Comparison of ENCODE assay signal across 15 cellular contexts in the genomic region with DNA sequence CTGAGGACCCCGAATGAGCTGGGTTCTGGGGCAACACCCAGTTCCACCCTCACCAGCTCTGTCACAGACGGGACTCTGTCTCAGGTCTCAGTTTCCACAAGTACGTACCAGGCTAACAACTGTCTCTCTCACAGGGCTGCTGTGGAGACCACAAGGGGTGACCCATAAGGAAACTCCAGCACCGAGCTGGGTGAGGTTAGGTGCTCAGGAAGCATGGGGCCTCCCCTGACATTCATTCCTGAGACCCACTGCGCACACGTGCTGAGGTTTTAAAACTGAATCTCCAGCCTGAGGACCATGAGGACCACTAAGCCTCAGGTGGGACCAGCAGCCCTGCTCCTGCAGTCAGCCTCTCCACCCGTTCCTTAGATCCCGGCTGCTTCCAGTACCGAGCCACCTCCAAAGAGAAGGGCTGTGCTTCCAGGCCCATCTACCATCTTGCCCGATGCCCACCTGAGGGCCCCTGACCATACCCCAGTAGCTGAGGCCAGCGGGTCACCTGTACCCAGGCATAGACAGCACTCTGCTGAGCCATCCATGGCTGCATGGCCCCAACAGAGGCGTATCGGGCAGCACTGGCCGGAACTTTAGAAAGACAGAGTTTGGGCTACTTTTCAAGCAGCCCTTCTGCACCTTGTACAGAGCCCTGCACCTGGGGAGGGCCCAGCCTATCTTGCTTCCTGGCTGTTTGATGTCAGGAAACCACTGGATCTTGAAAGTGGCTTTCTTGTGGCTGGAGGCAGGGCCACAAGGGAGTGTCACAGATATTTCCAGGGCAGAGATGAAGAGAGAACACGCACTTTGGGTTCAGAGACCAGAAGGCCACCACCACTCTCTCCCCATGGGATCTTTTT. TPM values are rescaled to one million over a fixed set of nuclear protein-coding genes. Genes with fewer than 3 reads are reported as not detected.
DNase-seq lines count a peak whose midpoint lies in the region; ATAC-seq, FAIRE-seq and TF ChIP-seq lines count a peak whose summit lies in the region.
"Had no signal": no experiment of that assay in that cellular context is flagged by ENCODE, and none has a peak within 500 bp of the region (broad histone marks: within the 10 kb centered on the region; RNA-seq: fewer than 3 reads in every experiment).

No MANE protein-coding gene starts in this region.

- no peaks in the 10 kb centered on the region for H4K20me1 ChIP-seq in HepG2 (ENCODE audit: insufficient read depth, low read length)

- H3K36me3 Mint-ChIP-seq in activated CD8-positive, alpha-beta memory T cell treated with anti-CD3 and anti-CD28 coated beads, Interleukin-2, amount 10 ng/mL, durations not matched to agents 7 days and 5 days, result no peaks in the 10 kb centered on the region
- H3K36me3 Mint-ChIP-seq in activated CD4-positive, alpha-beta T cell treated with anti-CD3 and anti-CD28 coated beads for 36 hours (ENCODE audit: low read depth), result no peaks in the 10 kb centered on the region
- H3K36me3 Mint-ChIP-seq in activated naive CD8-positive, alpha-beta T cell, result no peaks in the 10 kb centered on the region
- H3K36me3 Mint-ChIP-seq in stimulated activated effector memory CD8-positive, alpha-beta T cell treated with anti-CD3 and anti-CD28 coated beads, Interleukin-12 subunit alpha, Interleukin-12 subunit beta, amount 100 ng/mL, for 72 hours, result no peaks in the 10 kb centered on the region

- no peak for FAIRE-seq in HepG2 (lab: Jason Lieb, UNC)
- FAIRE-seq: GM12892 had no signal

- 94% methylated on average over 6 of the region's 15 CpGs for WGBS in HepG2 (ENCODE audit: low lambda C conversion rate)

- no peak overlapping the region for H3K4me3 Mint-ChIP-seq in activated CD8-positive, alpha-beta memory T cell treated with anti-CD3 and anti-CD28 coated beads, Interleukin-2, amount 10 ng/mL, durations not matched to agents 7 days and 5 days
- H3K4me3 Mint-ChIP-seq in activated CD4-positive, alpha-beta T cell treated with anti-CD3 and anti-CD28 coated beads for 36 hours, result no peak overlapping the region
- H3K4me3 Mint-ChIP-seq in activated naive CD8-positive, alpha-beta T cell, result peak overlapping the region; percentile 51
- no peak overlapping the region for H3K4me3 Mint-ChIP-seq in stimulated activated effector memory CD8-positive, alpha-beta T cell treated with anti-CD3 and anti-CD28 coated beads, Interleukin-12 subunit alpha, Interleukin-12 subunit beta, amount 100 ng/mL, for 72 hours

- in situ Hi-C loops in HepG2 (cut with HindIII; ENCODE audit: extremely low pct_ligation_motif_present, low pct_unique_long_range_greater_than_20kb), result no loop called here

- no peaks in the 10 kb centered on the region for H3K79me2 ChIP-seq in HepG2 (ENCODE audit: insufficient read depth, low read length)

- TF ChIP-seq RAD21 in HepG2 (CRISPR knock-in tag; IDR thresholded peaks at IDR 0.05), result no peak

- CTCF ChIA-PET in activated CD8-positive, alpha-beta memory T cell treated with anti-CD3 and anti-CD28 coated beads, Interleukin-2, amount 10 ng/mL, durations not matched to agents 7 days and 5 days (lab: Charles Lee), result interaction anchor here (1.0 kb wide), 1 partner anchor 65 kb away, joined by 3 read pairs; no protein-coding TSS in a partner anchor
- CTCF ChIA-PET in activated CD4-positive, alpha-beta T cell treated with anti-CD3 and anti-CD28 coated beads for 36 hours (lab: Charles Lee), result interaction anchor here (0.5 to 1.0 kb wide), 2 partner anchors 493 to 572 kb away, joined by 3 read pairs; no protein-coding TSS in a partner anchor
- CTCF ChIA-PET in HepG2 (lab: Yijun Ruan, JAX; ENCODE audit: low intra/inter-chr PET ratio, low total read pairs), result no interaction called here

- H3K4me3 ChIP-seq in HepG2 (replicated peaks in 1 of 3; ENCODE audit: insufficient read depth in 1 of 3, low read depth in 2 of 3, low read length in 3 of 3), result no peak overlapping the region
- no peak overlapping the region for H3K4me3 ChIP-seq in BE2C (ENCODE audit: low read depth, low read length)
- H3K4me3 ChIP-seq: HAP-1, upper lobe of right lung had no signal

- H3K27ac Mint-ChIP-seq in activated CD8-positive, alpha-beta memory T cell treated with anti-CD3 and anti-CD28 coated beads, Interleukin-2, amount 10 ng/mL, durations not matched to agents 7 days and 5 days, result no peak overlapping the region
- no peak overlapping the region for H3K27ac Mint-ChIP-seq in activated CD4-positive, alpha-beta T cell treated with anti-CD3 and anti-CD28 coated beads for 36 hours
- H3K27ac Mint-ChIP-seq in activated naive CD8-positive, alpha-beta T cell, result no peak overlapping the region
- no peak overlapping the region for H3K27ac Mint-ChIP-seq in stimulated activated effector memory CD8-positive, alpha-beta T cell treated with anti-CD3 and anti-CD28 coated beads, Interleukin-12 subunit alpha, Interleukin-12 subunit beta, amount 100 ng/mL, for 72 hours

- no TSS peak for BruUV-seq in HepG2 (replicated peaks; lab: Mats Ljungman, UMichigan)

- peaks cover 10% of the 10 kb centered on the region for H3K27me3 Mint-ChIP-seq in activated CD8-positive, alpha-beta memory T cell treated with anti-CD3 and anti-CD28 coated beads, Interleukin-2, amount 10 ng/mL, durations not matched to agents 7 days and 5 days
- H3K27me3 Mint-ChIP-seq in activated CD4-positive, alpha-beta T cell treated with anti-CD3 and anti-CD28 coated beads for 36 hours, result peaks cover 62% of the 10 kb centered on the region
- peaks cover 41% of the 10 kb centered on the region for H3K27me3 Mint-ChIP-seq in activated naive CD8-positive, alpha-beta T cell

- H3K9me3 Mint-ChIP-seq in activated CD8-positive, alpha-beta memory T cell treated with anti-CD3 and anti-CD28 coated beads, Interleukin-2, amount 10 ng/mL, durations not matched to agents 7 days and 5 days (ENCODE audit: low read depth), result no peaks in the 10 kb centered on the region
- no peaks in the 10 kb centered on the region for H3K9me3 Mint-ChIP-seq in activated CD4-positive, alpha-beta T cell treated with anti-CD3 and anti-CD28 coated beads for 36 hours (ENCODE audit: low read depth)
- no peaks in the 10 kb centered on the region for H3K9me3 Mint-ChIP-seq in activated naive CD8-positive, alpha-beta T cell (ENCODE audit: low read depth)
- no peaks in the 10 kb centered on the region for H3K9me3 Mint-ChIP-seq in stimulated activated effector memory CD8-positive, alpha-beta T cell treated with anti-CD3 and anti-CD28 coated beads, Interleukin-12 subunit alpha, Interleukin-12 subunit beta, amount 100 ng/mL, for 72 hours

- peaks cover 16% of the 10 kb centered on the region for H3K4me1 Mint-ChIP-seq in activated CD8-positive, alpha-beta memory T cell treated with anti-CD3 and anti-CD28 coated beads, Interleukin-2, amount 10 ng/mL, durations not matched to agents 7 days and 5 days
- H3K4me1 Mint-ChIP-seq in activated CD4-positive, alpha-beta T cell treated with anti-CD3 and anti-CD28 coated beads for 36 hours, result peaks cover 30% of the 10 kb centered on the region
- H3K4me1 Mint-ChIP-seq in activated naive CD8-positive, alpha-beta T cell (ENCODE audit: low read depth), result peaks cover 31% of the 10 kb centered on the region
- peaks cover 25% of the 10 kb centered on the region for H3K4me1 Mint-ChIP-seq in stimulated activated effector memory CD8-positive, alpha-beta T cell treated with anti-CD3 and anti-CD28 coated beads, Interleukin-12 subunit alpha, Interleukin-12 subunit beta, amount 100 ng/mL, for 72 hours

- no peak overlapping the region for H2AFZ ChIP-seq in HepG2 (ENCODE audit: low read length)

- POLR2A ChIA-PET in activated CD4-positive, alpha-beta T cell treated with anti-CD3 and anti-CD28 coated beads for 36 hours (lab: Charles Lee), result no interaction called here
- POLR2A ChIA-PET in HepG2 (lab: Yijun Ruan, JAX), result no interaction called here

- ATAC-seq in activated CD8-positive, alpha-beta memory T cell treated with anti-CD3 and anti-CD28 coated beads, Interleukin-2, amount 10 ng/mL, durations not matched to agents 7 days and 5 days, result peak; percentile 72
- ATAC-seq in activated CD4-positive, alpha-beta T cell treated with anti-CD3 and anti-CD28 coated beads for 36 hours, result peak; percentile 81
- peak; percentile 49 for ATAC-seq in stimulated activated effector memory CD8-positive, alpha-beta T cell treated with anti-CD3 and anti-CD28 coated beads, Interleukin-12 subunit alpha, Interleukin-12 subunit beta, amount 100 ng/mL, for 72 hours
- ATAC-seq in HepG2, result no peak
- ATAC-seq in GM19324 (IDR thresholded peaks at IDR 0.05; ENCODE audit: low FRiP score, unreplicated experiment), result no peak
- ATAC-seq: upper lobe of right lung had no signal

- TF ChIP-seq CTCF in HepG2 (CRISPR knock-in tag; IDR thresholded peaks at IDR 0.05) (no peak), BE2C (IDR thresholded peaks at IDR 0.05; ENCODE audit: low read depth, low read length) (no peak)

- H3K27me3 ChIP-seq in HepG2 (ENCODE audit: control insufficient read depth in 1 of 2, insufficient read depth in 2 of 2, low read length in 2 of 2) (no peaks in the 10 kb centered on the region), BE2C (no peaks in the 10 kb centered on the region)

- peaks cover 56% of the 10 kb centered on the region for H3K4me1 ChIP-seq in HepG2 (ENCODE audit: insufficient read depth, low read length)
- H3K4me1 ChIP-seq in BE2C, result no peaks in the 10 kb centered on the region
- H3K4me1 ChIP-seq: upper lobe of right lung had no signal

- H3K9ac ChIP-seq in HepG2 (ENCODE audit: insufficient read depth, low read depth, low read length), result no peak overlapping the region

- TF ChIP-seq EP300 in HepG2 (IDR thresholded peaks at IDR 0.05; ENCODE audit: low read depth in 2 of 2, low read length in 2 of 2) (no peak), HepG2 (CRISPR knock-in tag; IDR thresholded peaks at IDR 0.05; ENCODE audit: borderline replicate concordance) (no peak)

- TF ChIP-seq POLR2A in HepG2 (IDR thresholded peaks at IDR 0.05; ENCODE audit: insufficient read depth in 1 of 2, low read depth in 2 of 2, low read length in 2 of 2), result no peak

- H3K9me3 ChIP-seq in HepG2 (ENCODE audit: low read length) (no peaks in the 10 kb centered on the region), BE2C (no peaks in the 10 kb centered on the region)
- H3K9me3 ChIP-seq: HAP-1, upper lobe of right lung had no signal

- intact Hi-C loops in activated CD4-positive, alpha-beta T cell treated with anti-CD3 and anti-CD28 coated beads for 36 hours (cut with DNase I, micrococcal nuclease), result no loop called here
- intact Hi-C loops in HepG2 (cut with micrococcal nuclease; ENCODE audit: unreplicated experiment), result no loop called here

- H3K36me3 ChIP-seq in HepG2 (replicated peaks in 1 of 2; ENCODE audit: control insufficient read depth in 1 of 2, insufficient read depth in 2 of 2, low read length in 2 of 2) (no peaks in the 10 kb centered on the region; a peak in 1 of 5 replicates), BE2C (no peaks in the 10 kb centered on the region)
- H3K36me3 ChIP-seq: HAP-1, upper lobe of right lung had no signal

- peak; percentile 55 for DNase-seq in activated CD8-positive, alpha-beta memory T cell treated with anti-CD3 and anti-CD28 coated beads, Interleukin-2, amount 10 ng/mL, durations not matched to agents 7 days and 5 days
- DNase-seq in activated CD8-positive, alpha-beta memory T cell treated with anti-CD3 and anti-CD28 coated beads for 24 hours, result no peak
- peak; percentile 45 for DNase-seq in activated CD4-positive, alpha-beta T cell treated with anti-CD3 and anti-CD28 coated beads for 36 hours
- no peak for DNase-seq in stimulated activated effector memory CD8-positive, alpha-beta T cell treated with anti-CD3 and anti-CD28 coated beads, Interleukin-12 subunit alpha, Interleukin-12 subunit beta, amount 100 ng/mL, for 72 hours (ENCODE audit: low spot score in 2 of 2)
- DNase-seq in HepG2 (ENCODE audit: low spot score) (no peak), BE2C (no peak)
- DNase-seq: DMS79 treated with DMSO at 0.1 percent for 48 hours, mammary epithelial cell, NCI-H510A, RPMI8226, upper lobe of right lung had no signal

- no peak overlapping the region for H3K27ac ChIP-seq in HepG2 (ENCODE audit: extremely low read length, insufficient read depth, low read length)
- H3K27ac ChIP-seq: upper lobe of right lung had no signal

- H3K4me2 ChIP-seq in HepG2 (ENCODE audit: low read depth, low read length), result no peak overlapping the region

RNA-seq across cellular contexts. Expression of a gene that starts 18.7 kb away (rescaled TPM):
- not detected for total RNA-seq in activated CD8-positive, alpha-beta memory T cell treated with anti-CD3 and anti-CD28 coated beads, Interleukin-2, amount 10 ng/mL, durations not matched to agents 7 days and 5 days
- total RNA-seq in activated CD4-positive, alpha-beta T cell treated with anti-CD3 and anti-CD28 coated beads for 36 hours, result under 1 TPM; 0.41 to 0.74 TPM
- 12.9 and 13.6 TPM in 2 replicates for total RNA-seq in HepG2 (2016; rRNA removed; fragmentation: Illumina TruSeq; extraction: Trizol)
- 1.2 and 1.6 TPM in 2 replicates for total RNA-seq in HepG2 (2016; cell fraction: cytosol; rRNA removed; fragmentation: Illumina TruSeq; extraction: Trizol; ENCODE audit: low read depth)
- 11.4 and 13.0 TPM in 2 replicates for total RNA-seq in HepG2 (2016; cell fraction: insoluble cytoplasmic fraction; rRNA removed; fragmentation: Illumina TruSeq; extraction: Trizol)
- total RNA-seq in HepG2 (2016; cell fraction: membrane; rRNA removed; fragmentation: Illumina TruSeq; extraction: Trizol), result 6.0 and 6.8 TPM in 2 replicates
- 20.1 and 20.8 TPM in 2 replicates for total RNA-seq in HepG2 (2016; cell fraction: nucleus; rRNA removed; fragmentation: Illumina TruSeq; extraction: Trizol)
- polyA plus RNA-seq in HepG2 (2011; rRNA removed), result 6.2 and 6.4 TPM in 2 replicates
- polyA plus RNA-seq in HepG2 (2011; cell fraction: cytosol; rRNA removed), result 3.1 and 3.5 TPM in 2 replicates
- polyA plus RNA-seq in HepG2 (2011; cell fraction: nucleus; rRNA removed), result 17.5 and 19.4 TPM in 2 replicates
- polyA plus RNA-seq in HepG2 (2012), result 4.4 and 5.0 TPM in 2 replicates
- polyA plus RNA-seq in HepG2 (2016; cell fraction: cytosol; fragmentation: Illumina TruSeq; extraction: Trizol; ENCODE audit: low read depth), result 0.99 and 1.1 TPM in 2 replicates
- polyA plus RNA-seq in HepG2 (2016; cell fraction: insoluble cytoplasmic fraction; fragmentation: Illumina TruSeq; extraction: Trizol; ENCODE audit: low read depth), result 9.9 and 11.3 TPM in 2 replicates
- polyA plus RNA-seq in HepG2 (2016; cell fraction: membrane; fragmentation: Illumina TruSeq; extraction: Trizol; ENCODE audit: low read depth), result 2.7 and 2.9 TPM in 2 replicates
- 37.7 and 40.5 TPM in 2 replicates for polyA plus RNA-seq in HepG2 (2016; cell fraction: nucleus; fragmentation: Illumina TruSeq; extraction: Trizol; ENCODE audit: insufficient read depth, low read depth)
- polyA minus RNA-seq in HepG2 (2011; rRNA and poly(A)+ RNA removed; ENCODE audit: low replicate concordance), result 0.91 and 21.7 TPM in 2 replicates
- polyA minus RNA-seq in HepG2 (2011; cell fraction: cytosol; rRNA and poly(A)+ RNA removed), result 4.5 and 5.4 TPM in 2 replicates
- 15.3 and 19.7 TPM in 2 replicates for polyA minus RNA-seq in HepG2 (2011; cell fraction: nucleus; rRNA and poly(A)+ RNA removed)
- polyA plus RNA-seq in BE2C (2012; ENCODE audit: insufficient read depth, insufficient read length, low read depth), result 0.77 TPM

Comparison
In these comparisons a context has a peak if more than half of its experiments do, and no peak if none do; other contexts are left out.
1. DNase-seq: peak in activated CD8-positive, alpha-beta memory T cell treated with anti-CD3 and anti-CD28 coated beads, Interleukin-2, amount 10 ng/mL, durations not matched to agents 7 days and 5 days (single experiment) and activated CD4-positive, alpha-beta T cell treated with anti-CD3 and anti-CD28 coated beads for 36 hours (single experiment); none in activated CD8-positive, alpha-beta memory T cell treated with anti-CD3 and anti-CD28 coated beads for 24 hours (single experiment), stimulated activated effector memory CD8-positive, alpha-beta T cell treated with anti-CD3 and anti-CD28 coated beads, Interleukin-12 subunit alpha, Interleukin-12 subunit beta, amount 100 ng/mL, for 72 hours (0 of 2), HepG2 (single experiment) and BE2C (single experiment).
2. ATAC-seq: peak in activated CD8-positive, alpha-beta memory T cell treated with anti-CD3 and anti-CD28 coated beads, Interleukin-2, amount 10 ng/mL, durations not matched to agents 7 days and 5 days (single experiment), activated CD4-positive, alpha-beta T cell treated with anti-CD3 and anti-CD28 coated beads for 36 hours (single experiment) and stimulated activated effector memory CD8-positive, alpha-beta T cell treated with anti-CD3 and anti-CD28 coated beads, Interleukin-12 subunit alpha, Interleukin-12 subunit beta, amount 100 ng/mL, for 72 hours (single experiment); none in HepG2 (single experiment) and GM19324 (single experiment).